Comparison of ENCODE assay signal across 8 cellular contexts in the genomic region with DNA sequence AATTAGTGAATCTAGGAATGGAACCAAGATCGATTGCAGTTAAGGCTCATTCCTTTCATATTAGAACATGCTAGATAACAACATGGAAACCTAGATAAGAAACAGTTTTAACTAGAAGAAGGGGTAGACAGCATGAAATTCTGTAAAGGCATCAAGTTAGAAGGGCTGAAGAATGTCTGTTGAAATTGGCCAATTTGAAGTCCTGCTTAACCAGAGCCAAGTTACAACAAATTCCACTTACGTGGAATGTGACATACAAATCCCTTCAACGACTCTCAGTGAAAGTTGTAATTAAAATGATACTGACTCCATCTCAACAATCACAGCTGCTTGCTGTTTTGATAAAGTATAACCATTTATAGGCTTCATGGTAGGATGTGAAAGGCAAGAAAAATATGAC.
"Had no signal": no experiment of that assay in that cellular context is flagged by ENCODE, and none has a peak within 500 bp of the region (broad histone marks: within the 10 kb centered on the region; RNA-seq: fewer than 3 reads in every experiment).

No MANE protein-coding gene starts in this region.

- H3K4me3 Mint-ChIP-seq: GM23338, H9 had no signal

- H3K27ac Mint-ChIP-seq: GM23338, H9 had no signal

- H3K4me3 ChIP-seq: GM23338, K562 had no signal

- ATAC-seq: GM23338, K562 had no signal

- DNase-seq: H9, HCEC 1CT, IMR-90 had no signal

- FAIRE-seq: H1, H54, HTR-8/SVneo, K562 had no signal
